Comparison of ENCODE assay signal across 9 cellular contexts in genomic region chr2:172437419-172438063, GRCh38. TPM values are rescaled to one million over a fixed set of nuclear protein-coding genes. Genes with fewer than 3 reads are reported as not detected.
A peak's percentile ranks its signal among the peaks of the same experiment; 100 is the strongest.
DNase-seq lines count a peak whose midpoint lies in the region; ATAC-seq and TF ChIP-seq lines count a peak whose summit lies in the region.
"Had no signal": no experiment of that assay in that cellular context is flagged by ENCODE, and none has a peak within 500 bp of the region (broad histone marks: within the 10 kb centered on the region; RNA-seq: fewer than 3 reads in every experiment).

No MANE protein-coding gene starts in this region.

- H3K4me1 ChIP-seq in mesendoderm (ENCODE audit: control insufficient read depth, low read depth, low read length): peaks cover 16% of the 10 kb centered on the region

- H3K36me3 ChIP-seq in SU-DHL-6 (ENCODE audit: low read length) (no peaks in the 10 kb centered on the region), mesendoderm (ENCODE audit: control insufficient read depth, insufficient read depth, low read length) (no peaks in the 10 kb centered on the region)

- H4K20me1 ChIP-seq in SU-DHL-6 (ENCODE audit: low read depth, low read length): no peaks in the 10 kb centered on the region

- WGBS in mesendoderm (ENCODE audit: extremely low coverage, insufficient coverage, low lambda C conversion rate): no CpG with 5 or more reads among the region's 2 CpGs

- no peak overlapping the region for H3K4ac ChIP-seq in mesendoderm (ENCODE audit: low read depth, low read length)

- no peak overlapping the region for H3K4me3 Mint-ChIP-seq in WTC11

- no peak overlapping the region for H3K56ac ChIP-seq in mesendoderm (ENCODE audit: low read length)

- H3K79me1 ChIP-seq in mesendoderm (ENCODE audit: low read length): no peaks in the 10 kb centered on the region

- no peaks in the 10 kb centered on the region for H3K9me2 ChIP-seq in SU-DHL-6 (replicated peaks; ENCODE audit: insufficient read depth, low read length)

- H2AK5ac ChIP-seq in mesendoderm (ENCODE audit: low read length): no peak overlapping the region

- no peak overlapping the region for H3K9ac ChIP-seq in SU-DHL-6 (ENCODE audit: low read length)
- H3K9ac ChIP-seq in mesendoderm (ENCODE audit: low read length): no peak overlapping the region

- H2BK15ac ChIP-seq in mesendoderm (replicated peaks; ENCODE audit: low read depth): no peak overlapping the region

- H3K4me3 ChIP-seq in SU-DHL-6 (ENCODE audit: insufficient read depth, low read length, poor library complexity, severe bottlenecking) (no peak overlapping the region), mesendoderm (ENCODE audit: low read length) (no peak overlapping the region)

- H4K8ac ChIP-seq in mesendoderm (ENCODE audit: low read depth, low read length): no peak overlapping the region

- no peaks in the 10 kb centered on the region for H3K9me3 ChIP-seq in SU-DHL-6 (ENCODE audit: insufficient read depth, low read length)

- 0 out of 2 replicates have a peak, but pooled peaks cover 2% of the 10 kb centered on the region for H3K36me3 Mint-ChIP-seq in WTC11

- TF ChIP-seq CTCF in SU-DHL-6 (IDR thresholded peaks at IDR 0.05; ENCODE audit: insufficient read depth, low read length, poor library complexity, severe bottlenecking) (no peak), WTC11 (IDR thresholded peaks at IDR 0.05) (no peak)

- DNase-seq in mesendoderm: no peak
- no peak for DNase-seq in GOT3 (lab: John Stamatoyannopoulos, UW)
- no peak for DNase-seq in DMS153 (lab: John Stamatoyannopoulos, UW)
- no peak for DNase-seq in middle frontal gyrus (ENCODE audit: extremely low spot score, low spot score)
- DNase-seq in WTC11 (ENCODE audit: low spot score): no peak
- DNase-seq: cortex of kidney had no signal

- no peak overlapping the region for H2BK5ac ChIP-seq in mesendoderm (ENCODE audit: low read length)

- no peak overlapping the region for H3K23ac ChIP-seq in mesendoderm (ENCODE audit: low read length)

- no peak overlapping the region for H3K27ac Mint-ChIP-seq in WTC11

- peaks cover 36% of the 10 kb centered on the region for H3K4me1 Mint-ChIP-seq in WTC11

- CTCF ChIA-PET in WTC11 (lab: Charles Lee): interaction anchor here (2.7 to 5.9 kb wide), 2 partner anchors 24 kb away, joined by 16 to 40 read pairs; no protein-coding TSS in a partner anchor

- H3K79me2 ChIP-seq in SU-DHL-6 (ENCODE audit: insufficient read depth, low read length) (no peaks in the 10 kb centered on the region), mesendoderm (ENCODE audit: control insufficient read depth, insufficient read depth, low read length) (peaks cover 12% of the 10 kb centered on the region)

- no peak overlapping the region for H3K18ac ChIP-seq in mesendoderm (ENCODE audit: low read length)

- no peaks in the 10 kb centered on the region for H3K27me3 Mint-ChIP-seq in WTC11 (ENCODE audit: low read depth)

- H2AFZ ChIP-seq in SU-DHL-6 (ENCODE audit: low read depth, low read length, severe bottlenecking): no peak overlapping the region

- H3K27ac ChIP-seq in SU-DHL-6 (ENCODE audit: low read depth, low read length) (no peak overlapping the region), mesendoderm (ENCODE audit: low read depth, low read length) (no peak overlapping the region)

- peak overlapping the region; percentile 28 for H3K4me2 ChIP-seq in SU-DHL-6 (ENCODE audit: low read depth, low read length, poor library complexity, severe bottlenecking)
- no peak overlapping the region for H3K4me2 ChIP-seq in mesendoderm (ENCODE audit: low read length)

- POLR2A ChIA-PET in WTC11 (lab: Charles Lee): no interaction called here

- peak overlapping the region; percentile 36 for H4K5ac ChIP-seq in mesendoderm (ENCODE audit: low read length)

- H3F3A ChIP-seq in SU-DHL-6 (ENCODE audit: insufficient read depth): no peaks in the 10 kb centered on the region

- no peaks in the 10 kb centered on the region for H3K9me3 Mint-ChIP-seq in WTC11

- ATAC-seq in GM18909 (IDR thresholded peaks at IDR 0.05; ENCODE audit: poor library complexity, unreplicated experiment): peak; percentile 69
- peak; percentile 58 for ATAC-seq in HG02870 (IDR thresholded peaks at IDR 0.05; ENCODE audit: unreplicated experiment)
- ATAC-seq in WTC11: no peak

- H3K27me3 ChIP-seq in SU-DHL-6 (ENCODE audit: low read length) (no peaks in the 10 kb centered on the region), mesendoderm (ENCODE audit: insufficient read depth, low read length, poor library complexity) (no peaks in the 10 kb centered on the region)

- H2BK120ac ChIP-seq in mesendoderm (ENCODE audit: low read depth, low read length): no peak overlapping the region

TF ChIP-seq in WTC11, 78 proteins besides CTCF, POLR2A, EP300 and RAD21:
- no peak for TF ChIP-seq JUN (CRISPR knock-in tag; IDR thresholded peaks at IDR 0.05)
- no peak for TF ChIP-seq GRHL2 (CRISPR knock-in tag; IDR thresholded peaks at IDR 0.05; ENCODE audit: insufficient replicate concordance, severe bottlenecking)
- TF ChIP-seq FOXP1 (CRISPR knock-in tag; IDR thresholded peaks at IDR 0.05; ENCODE audit: borderline replicate concordance): no peak

RNA-seq across cellular contexts. Expression of gene ITGA6, which starts 10.2 kb away (rescaled TPM):
- 25.4 TPM for polyA plus RNA-seq in mesendoderm (2013, experiment 1 of 2)
- 26.4 TPM for polyA plus RNA-seq in mesendoderm (2013, experiment 2 of 2)
- 78.8 to 83.6 TPM (median 82.4 TPM) in 3 replicates for total RNA-seq in WTC11 (2021)
